Comparison of ENCODE assay signal across 1 cellular context in the genomic region with DNA sequence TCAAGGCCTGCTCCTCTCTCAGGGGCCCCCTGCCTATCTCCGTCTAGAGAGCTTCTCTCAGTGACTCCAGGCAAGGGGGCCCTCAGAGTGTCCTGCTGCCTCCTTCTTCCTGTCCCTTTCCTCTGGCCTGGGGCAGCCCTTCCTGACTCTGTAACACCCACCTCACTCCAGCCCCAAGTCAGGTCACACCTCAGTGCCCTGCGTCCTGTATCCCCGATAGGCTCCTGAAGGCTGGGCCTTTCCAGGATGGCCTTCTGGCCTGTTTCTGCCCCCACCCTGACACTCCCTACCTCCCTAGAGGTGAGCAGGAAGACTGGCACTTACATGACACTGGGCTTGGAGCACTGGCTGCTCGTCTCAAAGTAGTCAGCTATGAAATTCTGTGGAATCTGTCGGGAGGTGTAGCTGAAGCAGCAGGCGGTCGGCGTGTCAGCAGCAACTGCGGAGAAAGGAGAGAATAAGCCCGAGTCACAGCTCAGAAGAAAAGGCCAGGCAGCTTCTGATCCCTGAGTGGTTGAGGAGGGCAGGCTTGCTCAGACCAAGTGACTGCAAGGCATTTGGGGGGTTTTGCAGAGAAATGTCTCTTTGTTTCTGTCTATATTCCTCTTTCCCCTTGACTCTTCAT.
TF ChIP-seq lines count a peak whose summit lies in the region.

No MANE protein-coding gene starts in this region.

TF ChIP-seq in HCT116, 20 proteins besides CTCF, POLR2A, EP300 and RAD21:
- TF ChIP-seq, protein P1, sequence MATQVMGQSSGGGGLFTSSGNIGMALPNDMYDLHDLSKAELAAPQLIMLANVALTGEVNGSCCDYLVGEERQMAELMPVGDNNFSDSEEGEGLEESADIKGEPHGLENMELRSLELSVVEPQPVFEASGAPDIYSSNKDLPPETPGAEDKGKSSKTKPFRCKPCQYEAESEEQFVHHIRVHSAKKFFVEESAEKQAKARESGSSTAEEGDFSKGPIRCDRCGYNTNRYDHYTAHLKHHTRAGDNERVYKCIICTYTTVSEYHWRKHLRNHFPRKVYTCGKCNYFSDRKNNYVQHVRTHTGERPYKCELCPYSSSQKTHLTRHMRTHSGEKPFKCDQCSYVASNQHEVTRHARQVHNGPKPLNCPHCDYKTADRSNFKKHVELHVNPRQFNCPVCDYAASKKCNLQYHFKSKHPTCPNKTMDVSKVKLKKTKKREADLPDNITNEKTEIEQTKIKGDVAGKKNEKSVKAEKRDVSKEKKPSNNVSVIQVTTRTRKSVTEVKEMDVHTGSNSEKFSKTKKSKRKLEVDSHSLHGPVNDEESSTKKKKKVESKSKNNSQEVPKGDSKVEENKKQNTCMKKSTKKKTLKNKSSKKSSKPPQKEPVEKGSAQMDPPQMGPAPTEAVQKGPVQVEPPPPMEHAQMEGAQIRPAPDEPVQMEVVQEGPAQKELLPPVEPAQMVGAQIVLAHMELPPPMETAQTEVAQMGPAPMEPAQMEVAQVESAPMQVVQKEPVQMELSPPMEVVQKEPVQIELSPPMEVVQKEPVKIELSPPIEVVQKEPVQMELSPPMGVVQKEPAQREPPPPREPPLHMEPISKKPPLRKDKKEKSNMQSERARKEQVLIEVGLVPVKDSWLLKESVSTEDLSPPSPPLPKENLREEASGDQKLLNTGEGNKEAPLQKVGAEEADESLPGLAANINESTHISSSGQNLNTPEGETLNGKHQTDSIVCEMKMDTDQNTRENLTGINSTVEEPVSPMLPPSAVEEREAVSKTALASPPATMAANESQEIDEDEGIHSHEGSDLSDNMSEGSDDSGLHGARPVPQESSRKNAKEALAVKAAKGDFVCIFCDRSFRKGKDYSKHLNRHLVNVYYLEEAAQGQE (IDR thresholded peaks at IDR 0.05; ENCODE audit: low read depth) = no peak
- TF ChIP-seq SRF (IDR thresholded peaks at IDR 0.05; ENCODE audit: low read depth) (no peak), POLR2AphosphoS5 (IDR thresholded peaks at IDR 0.05; ENCODE audit: low read depth, low read length) (no peak), JUND (IDR thresholded peaks at IDR 0.05) (no peak), SIN3A (IDR thresholded peaks at IDR 0.05; ENCODE audit: low read depth) (no peak), CEBPB (IDR thresholded peaks at IDR 0.05; ENCODE audit: low read depth) (no peak), EGR1 (IDR thresholded peaks at IDR 0.05; ENCODE audit: low read depth) (no peak), ZFX (IDR thresholded peaks at IDR 0.05) (no peak), TCF7L2 (IDR thresholded peaks at IDR 0.05; ENCODE audit: borderline replicate concordance, extremely low read depth, insufficient read depth, insufficient read length) (no peak), CBX3 (IDR thresholded peaks at IDR 0.05; ENCODE audit: low read depth) (no peak), EZH2phosphoT487 (IDR thresholded peaks at IDR 0.05; ENCODE audit: borderline replicate concordance) (no peak), FOSL1 (IDR thresholded peaks at IDR 0.05; ENCODE audit: low read depth) (no peak), EZH2 (IDR thresholded peaks at IDR 0.05) (no peak), ZNF274 (IDR thresholded peaks at IDR 0.05; ENCODE audit: low read depth, low read length) (no peak)
- TF ChIP-seq, protein P2, sequence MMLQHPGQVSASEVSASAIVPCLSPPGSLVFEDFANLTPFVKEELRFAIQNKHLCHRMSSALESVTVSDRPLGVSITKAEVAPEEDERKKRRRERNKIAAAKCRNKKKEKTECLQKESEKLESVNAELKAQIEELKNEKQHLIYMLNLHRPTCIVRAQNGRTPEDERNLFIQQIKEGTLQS (IDR thresholded peaks at IDR 0.05) = no peak
- TF ChIP-seq, protein P3, sequence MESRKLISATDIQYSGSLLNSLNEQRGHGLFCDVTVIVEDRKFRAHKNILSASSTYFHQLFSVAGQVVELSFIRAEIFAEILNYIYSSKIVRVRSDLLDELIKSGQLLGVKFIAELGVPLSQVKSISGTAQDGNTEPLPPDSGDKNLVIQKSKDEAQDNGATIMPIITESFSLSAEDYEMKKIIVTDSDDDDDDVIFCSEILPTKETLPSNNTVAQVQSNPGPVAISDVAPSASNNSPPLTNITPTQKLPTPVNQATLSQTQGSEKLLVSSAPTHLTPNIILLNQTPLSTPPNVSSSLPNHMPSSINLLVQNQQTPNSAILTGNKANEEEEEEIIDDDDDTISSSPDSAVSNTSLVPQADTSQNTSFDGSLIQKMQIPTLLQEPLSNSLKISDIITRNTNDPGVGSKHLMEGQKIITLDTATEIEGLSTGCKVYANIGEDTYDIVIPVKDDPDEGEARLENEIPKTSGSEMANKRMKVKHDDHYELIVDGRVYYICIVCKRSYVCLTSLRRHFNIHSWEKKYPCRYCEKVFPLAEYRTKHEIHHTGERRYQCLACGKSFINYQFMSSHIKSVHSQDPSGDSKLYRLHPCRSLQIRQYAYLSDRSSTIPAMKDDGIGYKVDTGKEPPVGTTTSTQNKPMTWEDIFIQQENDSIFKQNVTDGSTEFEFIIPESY (IDR thresholded peaks at IDR 0.05; ENCODE audit: extremely low read depth, insufficient replicate concordance, low read length) = no peak
- TF ChIP-seq, protein P4, sequence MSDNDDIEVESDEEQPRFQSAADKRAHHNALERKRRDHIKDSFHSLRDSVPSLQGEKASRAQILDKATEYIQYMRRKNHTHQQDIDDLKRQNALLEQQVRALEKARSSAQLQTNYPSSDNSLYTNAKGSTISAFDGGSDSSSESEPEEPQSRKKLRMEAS (IDR thresholded peaks at IDR 0.05) = no peak
